ENCODE assay signal across 8 cellular contexts in the genomic region with DNA sequence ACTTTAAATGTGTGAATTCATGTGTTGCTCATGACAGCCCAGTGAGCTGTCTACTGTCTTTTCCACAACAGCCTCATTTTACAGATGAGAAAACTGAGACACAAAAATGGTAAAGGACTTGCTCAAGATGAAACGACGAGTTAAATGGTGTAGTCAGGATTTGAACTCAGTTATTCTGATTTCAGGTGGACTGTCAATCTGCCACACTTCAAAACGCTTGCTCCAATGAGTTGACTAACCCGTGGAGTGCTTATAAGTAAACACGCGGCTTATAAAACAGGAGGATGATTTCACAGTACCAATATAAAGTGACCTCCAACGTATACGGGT. TPM values are rescaled to one million over a fixed set of nuclear protein-coding genes. Genes with fewer than 3 reads are reported as not detected.
DNase-seq lines count a peak whose midpoint lies in the region; ATAC-seq and TF ChIP-seq lines count a peak whose summit lies in the region.

No MANE protein-coding gene starts in this region.

- no peaks in the 10 kb centered on the region for H3K36me3 Mint-ChIP-seq in T-cell

- H3K4me3 ChIP-seq in iPS-18a (ENCODE audit: low read length) (peak overlapping the region; percentile 78), skin epidermis (no peak overlapping the region)

- H3K9me3 ChIP-seq in iPS-18a (ENCODE audit: control insufficient read depth, low read depth, low read length), result no peaks in the 10 kb centered on the region

- H3K27me3 ChIP-seq in iPS-18a (ENCODE audit: control insufficient read depth, insufficient read depth, low read length), result peaks cover 33% of the 10 kb centered on the region

- H3K4me3 Mint-ChIP-seq in T-cell, result peak overlapping the region; percentile 83 to 86 (median 83)

- H3K4me1 Mint-ChIP-seq in T-cell, result peaks cover 23 to 28% (median 28%) of the 10 kb centered on the region in 3 donors

- peak overlapping the region; percentile 43 to 88 for H3K27ac Mint-ChIP-seq in T-cell

- DNase-seq in HEK293T (ENCODE audit: extremely low spot score) (no peak), T-cell (no peak)

- H3K36me3 ChIP-seq in iPS-18a (ENCODE audit: control insufficient read depth, low read depth, low read length), result no peaks in the 10 kb centered on the region

- H3K9ac ChIP-seq in iPS-18a (ENCODE audit: low read length), result peak overlapping the region; percentile 85

- peaks cover 14% of the 10 kb centered on the region for H3K4me1 ChIP-seq in iPS-18a (ENCODE audit: control insufficient read depth, low read depth, low read length)

- CTCF ChIA-PET in HEK293T (lab: Yijun Ruan, JAX) (no interaction called here), T-cell (lab: Charles Lee) (no interaction called here)

- no peaks in the 10 kb centered on the region for H3K9me3 Mint-ChIP-seq in T-cell

- H3K27ac ChIP-seq in iPS-18a (ENCODE audit: low read length), result no peak overlapping the region
- peak overlapping the region in 15 of 21 experiments; percentile 70 to 87 (median 81) for H3K27ac ChIP-seq in skin epidermis

- ATAC-seq in T-cell (replicated peaks in 1 of 4), result no peak
- no peak for ATAC-seq in GM18861 (IDR thresholded peaks at IDR 0.05; ENCODE audit: unreplicated experiment)
- ATAC-seq in HG03354 (IDR thresholded peaks at IDR 0.05; ENCODE audit: poor library complexity, severe bottlenecking, unreplicated experiment), result no peak
- no peak for ATAC-seq in HG03342 (IDR thresholded peaks at IDR 0.05; ENCODE audit: unreplicated experiment)
- no peak for ATAC-seq in GM19455 (IDR thresholded peaks at IDR 0.05; ENCODE audit: unreplicated experiment)

- POLR2A ChIA-PET in HEK293T (lab: Yijun Ruan, JAX) (interaction anchor here (0.9 to 5.1 kb wide), 16 partner anchors 8 to 174 kb away, joined by 3 to 77 read pairs (median 6); partner anchors contain the start of genes KLHDC2, MGAT2, RPL36AL and RPS29), T-cell (lab: Charles Lee) (no interaction called here)

- no peaks in the 10 kb centered on the region for H3K27me3 Mint-ChIP-seq in T-cell

TF ChIP-seq in HEK293T, 16 proteins besides CTCF, POLR2A, EP300 and RAD21:
- peak; percentile 71 for TF ChIP-seq L3MBTL2 (conservative IDR thresholded peaks at IDR 0.05)
- no peak for TF ChIP-seq ELF4 (IDR thresholded peaks at IDR 0.05)
- no peak for TF ChIP-seq SUZ12 (IDR thresholded peaks at IDR 0.05)
- no peak for TF ChIP-seq FOXM1 (IDR thresholded peaks at IDR 0.05; ENCODE audit: borderline replicate concordance)
- peak; percentile 60 for TF ChIP-seq PKNOX1 (IDR thresholded peaks at IDR 0.05)
TF ChIP-seq in HEK293T: peak in this region for 2.

RNA-seq across cellular contexts. Expression of gene POLE2, which starts 0.7 kb away (rescaled TPM):
- total RNA-seq in T-cell, result 1 to 10 TPM in 4 of 5 donors, under 1 TPM in 1; 0.99 to 4.0 (median 1.8) TPM

RNA-seq across cellular contexts. Expression of gene KLHDC1, which starts 4.3 kb away (rescaled TPM):
- 10 to 100 TPM in 4 of 5 donors, 1 to 10 TPM in 1; 8.8 to 12.5 (median 10.2) TPM for total RNA-seq in T-cell

RNA-seq across cellular contexts. Expression of gene DNAAF2, which starts 53.6 kb away (rescaled TPM):
- total RNA-seq in T-cell, result 10 to 100 TPM in 3 of 5 donors, 1 to 10 TPM in 2; 8.2 to 26.7 (median 10.0) TPM
